In genomic region chr19:45349126-45349415, GRCh38 we compare ENCODE assay signal across 2 cellular contexts.
TF ChIP-seq lines count a peak whose summit lies in the region.

No MANE protein-coding gene starts in this region.

TF ChIP-seq in GM23338, 12 proteins besides CTCF, POLR2A, EP300 and RAD21:
- no peak for TF ChIP-seq CREB1 (CRISPR knock-in tag; IDR thresholded peaks at IDR 0.05; ENCODE audit: low read depth)
- TF ChIP-seq POLR2AphosphoS5 (IDR thresholded peaks at IDR 0.05; ENCODE audit: low read depth) = peak; percentile 51

TF ChIP-seq in GM12878, 131 proteins besides CTCF, POLR2A, EP300 and RAD21:
- no peak for TF ChIP-seq SMC3 (IDR thresholded peaks at IDR 0.05; ENCODE audit: borderline replicate concordance, low read length)
- TF ChIP-seq NR2C2 (IDR thresholded peaks at IDR 0.05; ENCODE audit: borderline replicate concordance, control insufficient read depth, insufficient read length, low read depth) = peak; percentile 13
